ENCODE assay signal across 1 cellular context in the genomic region with DNA sequence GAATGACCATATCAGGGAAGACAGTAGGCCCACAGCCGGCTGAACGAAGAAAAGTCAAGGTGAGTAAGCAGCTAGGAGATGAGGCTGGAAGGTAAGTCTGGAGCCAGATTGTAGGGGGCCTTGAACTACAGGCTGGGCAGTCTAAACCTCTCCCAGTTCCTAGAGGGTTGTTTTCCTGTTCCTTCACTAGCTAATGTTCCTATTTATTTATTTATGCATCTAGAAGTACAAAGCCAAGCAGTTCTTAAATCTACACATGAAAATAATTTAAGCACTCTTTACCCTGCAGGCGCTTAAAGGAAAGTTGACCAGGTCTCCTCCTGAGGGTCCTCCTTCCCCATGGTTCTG.
TF ChIP-seq lines count a peak whose summit lies in the region.

No MANE protein-coding gene starts in this region.

TF ChIP-seq in GM23338, 12 proteins besides CTCF, POLR2A, EP300 and RAD21:
- no peak for TF ChIP-seq EZH2 (IDR thresholded peaks at IDR 0.05; ENCODE audit: low read depth, unreplicated experiment)
- TF ChIP-seq POLR2AphosphoS5 (IDR thresholded peaks at IDR 0.05; ENCODE audit: low read depth): no peak
- no peak for TF ChIP-seq ZNF114 (CRISPR knock-in tag; IDR thresholded peaks at IDR 0.05)
- no peak for TF ChIP-seq ZNF462 (CRISPR knock-in tag; IDR thresholded peaks at IDR 0.05)
- no peak for TF ChIP-seq STAT1 (IDR thresholded peaks at IDR 0.05; ENCODE audit: unreplicated experiment)
- no peak for TF ChIP-seq EZH2phosphoT487 (IDR thresholded peaks at IDR 0.05; ENCODE audit: unreplicated experiment)
- TF ChIP-seq, protein P1, sequence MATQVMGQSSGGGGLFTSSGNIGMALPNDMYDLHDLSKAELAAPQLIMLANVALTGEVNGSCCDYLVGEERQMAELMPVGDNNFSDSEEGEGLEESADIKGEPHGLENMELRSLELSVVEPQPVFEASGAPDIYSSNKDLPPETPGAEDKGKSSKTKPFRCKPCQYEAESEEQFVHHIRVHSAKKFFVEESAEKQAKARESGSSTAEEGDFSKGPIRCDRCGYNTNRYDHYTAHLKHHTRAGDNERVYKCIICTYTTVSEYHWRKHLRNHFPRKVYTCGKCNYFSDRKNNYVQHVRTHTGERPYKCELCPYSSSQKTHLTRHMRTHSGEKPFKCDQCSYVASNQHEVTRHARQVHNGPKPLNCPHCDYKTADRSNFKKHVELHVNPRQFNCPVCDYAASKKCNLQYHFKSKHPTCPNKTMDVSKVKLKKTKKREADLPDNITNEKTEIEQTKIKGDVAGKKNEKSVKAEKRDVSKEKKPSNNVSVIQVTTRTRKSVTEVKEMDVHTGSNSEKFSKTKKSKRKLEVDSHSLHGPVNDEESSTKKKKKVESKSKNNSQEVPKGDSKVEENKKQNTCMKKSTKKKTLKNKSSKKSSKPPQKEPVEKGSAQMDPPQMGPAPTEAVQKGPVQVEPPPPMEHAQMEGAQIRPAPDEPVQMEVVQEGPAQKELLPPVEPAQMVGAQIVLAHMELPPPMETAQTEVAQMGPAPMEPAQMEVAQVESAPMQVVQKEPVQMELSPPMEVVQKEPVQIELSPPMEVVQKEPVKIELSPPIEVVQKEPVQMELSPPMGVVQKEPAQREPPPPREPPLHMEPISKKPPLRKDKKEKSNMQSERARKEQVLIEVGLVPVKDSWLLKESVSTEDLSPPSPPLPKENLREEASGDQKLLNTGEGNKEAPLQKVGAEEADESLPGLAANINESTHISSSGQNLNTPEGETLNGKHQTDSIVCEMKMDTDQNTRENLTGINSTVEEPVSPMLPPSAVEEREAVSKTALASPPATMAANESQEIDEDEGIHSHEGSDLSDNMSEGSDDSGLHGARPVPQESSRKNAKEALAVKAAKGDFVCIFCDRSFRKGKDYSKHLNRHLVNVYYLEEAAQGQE (IDR thresholded peaks at IDR 0.05; ENCODE audit: unreplicated experiment): no peak
- TF ChIP-seq JUNB (IDR thresholded peaks at IDR 0.05; ENCODE audit: unreplicated experiment): no peak
- no peak for TF ChIP-seq ZNF331 (CRISPR knock-in tag; IDR thresholded peaks at IDR 0.05; ENCODE audit: low read depth)
- no peak for TF ChIP-seq CREB1 (CRISPR knock-in tag; IDR thresholded peaks at IDR 0.05; ENCODE audit: low read depth)
- no peak for TF ChIP-seq ETS1 (IDR thresholded peaks at IDR 0.05)
- no peak for TF ChIP-seq NANOG (IDR thresholded peaks at IDR 0.05; ENCODE audit: borderline replicate concordance)
